17 cellular contexts compared by ENCODE assay signal in the genomic region with DNA sequence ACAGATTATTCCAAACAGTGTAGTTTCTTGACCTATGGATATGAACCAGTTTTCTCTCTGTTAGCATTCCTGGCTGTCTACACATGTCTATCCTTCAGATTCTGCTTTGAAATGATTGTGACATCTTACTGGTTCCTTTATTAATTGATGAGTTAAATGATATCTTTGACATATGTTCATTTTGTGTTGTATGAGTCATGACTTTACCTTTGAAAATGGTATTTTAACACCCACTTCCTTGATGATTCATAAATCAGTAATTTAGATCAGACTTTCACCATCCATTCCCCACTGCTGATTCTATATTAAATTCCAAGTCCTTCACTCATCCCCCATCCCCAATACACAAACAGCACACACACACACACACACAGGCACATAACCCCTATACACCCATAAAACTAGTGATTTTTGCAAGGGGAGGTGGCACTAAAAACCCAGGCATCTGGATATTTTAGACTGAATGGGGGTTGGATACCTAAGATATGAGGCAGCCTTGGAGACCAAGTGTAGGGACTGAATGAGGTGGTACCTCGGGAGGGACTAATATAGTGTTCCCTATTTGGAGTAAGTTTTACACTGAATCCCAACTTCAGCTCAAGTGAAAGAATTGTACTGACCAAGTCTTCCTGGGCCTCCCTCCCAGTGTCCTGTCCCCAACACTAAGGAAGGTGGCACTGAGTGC. TPM values are rescaled to one million over a fixed set of nuclear protein-coding genes. Genes with fewer than 3 reads are reported as not detected.
DNase-seq lines count a peak whose midpoint lies in the region.
"Had no signal": no experiment of that assay in that cellular context is flagged by ENCODE, and none has a peak within 500 bp of the region (broad histone marks: within the 10 kb centered on the region; RNA-seq: fewer than 3 reads in every experiment).

No MANE protein-coding gene starts in this region.

- H3K4me2 ChIP-seq in mesenchymal stem cell (ENCODE audit: low read length, poor library complexity, severe bottlenecking) = no peak overlapping the region

- no peak overlapping the region for H2BK120ac ChIP-seq in mesenchymal stem cell (ENCODE audit: low read depth, low read length)

- no peak overlapping the region for H4K8ac ChIP-seq in mesenchymal stem cell (ENCODE audit: low read length)

- no peak overlapping the region for H3K18ac ChIP-seq in mesenchymal stem cell (ENCODE audit: low read depth in 1 of 2, low read length in 2 of 2)

- peak; percentile 79 for DNase-seq in COLO829 (ENCODE audit: low spot score)
- peak; percentile 89 for DNase-seq in HT1080 (ENCODE audit: low read depth)
- peak; percentile 41 for DNase-seq in amniotic epithelial cell (ENCODE audit: low read depth)
- no peak for DNase-seq in mesenchymal stem cell
- no peak for DNase-seq in C1 segment of cervical spinal cord (lab: John Stamatoyannopoulos, UW)
- no peak for DNase-seq in GDM1 (lab: John Stamatoyannopoulos, UW)
- no peak for DNase-seq in amniotic stem cell (lab: John Stamatoyannopoulos, UW)
- DNase-seq in stimulated activated CD4-positive, alpha-beta T cell treated with anti-CD3 and anti-CD28 coated beads, Interleukin-2, amount 100 ng/mL, for 48 hours = no peak
- DNase-seq: activated CD8-positive, alpha-beta memory T cell treated with anti-CD3 and anti-CD28 coated beads for 24 hours; head of caudate nucleus; naive thymus-derived CD4-positive, alpha-beta T cell; NCI-H2227 treated with DMSO at 0.1 percent for 48 hours; right lobe of liver had no signal

- peak overlapping the region; percentile 31 for H2AK5ac ChIP-seq in mesenchymal stem cell (ENCODE audit: low read length, severe bottlenecking)

- H3K4ac ChIP-seq in mesenchymal stem cell (ENCODE audit: low read depth in 1 of 2, low read length in 2 of 2) = no peak overlapping the region

- H3K9me3 ChIP-seq in mesenchymal stem cell (ENCODE audit: control insufficient read depth, low read length) = no peaks in the 10 kb centered on the region
- H3K9me3 ChIP-seq: right lobe of liver had no signal

- no peak overlapping the region for H2BK12ac ChIP-seq in mesenchymal stem cell (ENCODE audit: low read length in 2 of 2)

- no peak overlapping the region for H2BK15ac ChIP-seq in mesenchymal stem cell (ENCODE audit: low read depth, poor library complexity, severe bottlenecking)

- no peaks in the 10 kb centered on the region for H3K36me3 ChIP-seq in mesenchymal stem cell (ENCODE audit: control insufficient read depth in 1 of 2, insufficient read depth in 2 of 2, low read depth in 1 of 2, low read length in 2 of 2)
- H3K36me3 ChIP-seq: right lobe of liver had no signal

- H3K27ac ChIP-seq in mesenchymal stem cell (ENCODE audit: low read length, poor library complexity, severe bottlenecking) = no peak overlapping the region
- H3K27ac ChIP-seq: right lobe of liver had no signal

- peaks cover 5% of the 10 kb centered on the region for H3K4me1 ChIP-seq in mesenchymal stem cell (ENCODE audit: control insufficient read depth, insufficient read depth, low read depth, low read length)
- H3K4me1 ChIP-seq: right lobe of liver had no signal

- H2BK5ac ChIP-seq in mesenchymal stem cell (ENCODE audit: low read depth, low read length, poor library complexity, severe bottlenecking) = no peak overlapping the region

- no peak overlapping the region for H3K14ac ChIP-seq in mesenchymal stem cell (ENCODE audit: low read length in 2 of 2)

- H3K27me3 ChIP-seq in mesenchymal stem cell (ENCODE audit: control insufficient read depth in 1 of 2, insufficient read depth in 1 of 2, low read length in 2 of 2) = peaks cover 5 to 13% of the 10 kb centered on the region in 2 experiments
- H3K27me3 ChIP-seq: right lobe of liver had no signal

- no peak overlapping the region for H4K91ac ChIP-seq in mesenchymal stem cell (ENCODE audit: low read length)

- WGBS in mesenchymal stem cell = 100% methylated on average over 1 of the region's 1 CpG

- H3K79me1 ChIP-seq in mesenchymal stem cell (replicated peaks; ENCODE audit: low read length, poor library complexity, severe bottlenecking) = no peaks in the 10 kb centered on the region

- H3K4me3 ChIP-seq in mesenchymal stem cell (ENCODE audit: insufficient read depth in 1 of 2, low read depth in 1 of 2, low read length in 2 of 2) = no peak overlapping the region
- H3K4me3 ChIP-seq: right lobe of liver had no signal

- no peak overlapping the region for H2AFZ ChIP-seq in mesenchymal stem cell (ENCODE audit: low read depth, low read length)

- H3K9ac ChIP-seq in mesenchymal stem cell (ENCODE audit: low read length) = no peak overlapping the region

- H3K23ac ChIP-seq in mesenchymal stem cell (ENCODE audit: low read length in 2 of 2) = no peak overlapping the region

RNA-seq across cellular contexts. Expression of gene CCK, which starts 9.7 kb away (rescaled TPM):
- 1.1 TPM in 1 of 2 replicates, not detected in the other for total RNA-seq in HT1080 (2014; rRNA removed; shearing (Covaris generic))
- not detected in 2 replicates for polyA plus RNA-seq in HT1080 (2015; cell fraction: cytosol; rRNA removed)
- polyA plus RNA-seq in HT1080 (2015; cell fraction: nucleus; rRNA removed) = 0.36 TPM in 1 of 2 replicates, not detected in the other
- not detected for polyA plus RNA-seq in mesenchymal stem cell (2013, experiment 1 of 2)
- polyA plus RNA-seq in mesenchymal stem cell (2013, experiment 2 of 2) = not detected
- total RNA-seq: CD4-positive, CD25-positive, alpha-beta regulatory T cell; left lobe of liver; naive thymus-derived CD4-positive, alpha-beta T cell; right lobe of liver; subcutaneous adipose tissue; T-helper 2 cell treated with Interferon-gamma antibody and Interleukin-4, amounts not matched to agents 100 ng/mL and 5 ng/mL, for 36 hours had no signal
- polyA plus RNA-seq: CD4-positive, CD25-positive, alpha-beta regulatory T cell; naive thymus-derived CD4-positive, alpha-beta T cell had no signal

Comparison
In these comparisons a context has a peak if more than half of its experiments do, and no peak if none do; other contexts are left out.
1. DNase-seq: peak in COLO829 (single experiment), HT1080 (single experiment) and amniotic epithelial cell (single experiment); none in mesenchymal stem cell (single experiment), C1 segment of cervical spinal cord (0 of 14), GDM1 (single experiment), amniotic stem cell (single experiment) and stimulated activated CD4-positive, alpha-beta T cell treated with anti-CD3 and anti-CD28 coated beads, Interleukin-2, amount 100 ng/mL, for 48 hours (0 of 2).